In the genomic region with DNA sequence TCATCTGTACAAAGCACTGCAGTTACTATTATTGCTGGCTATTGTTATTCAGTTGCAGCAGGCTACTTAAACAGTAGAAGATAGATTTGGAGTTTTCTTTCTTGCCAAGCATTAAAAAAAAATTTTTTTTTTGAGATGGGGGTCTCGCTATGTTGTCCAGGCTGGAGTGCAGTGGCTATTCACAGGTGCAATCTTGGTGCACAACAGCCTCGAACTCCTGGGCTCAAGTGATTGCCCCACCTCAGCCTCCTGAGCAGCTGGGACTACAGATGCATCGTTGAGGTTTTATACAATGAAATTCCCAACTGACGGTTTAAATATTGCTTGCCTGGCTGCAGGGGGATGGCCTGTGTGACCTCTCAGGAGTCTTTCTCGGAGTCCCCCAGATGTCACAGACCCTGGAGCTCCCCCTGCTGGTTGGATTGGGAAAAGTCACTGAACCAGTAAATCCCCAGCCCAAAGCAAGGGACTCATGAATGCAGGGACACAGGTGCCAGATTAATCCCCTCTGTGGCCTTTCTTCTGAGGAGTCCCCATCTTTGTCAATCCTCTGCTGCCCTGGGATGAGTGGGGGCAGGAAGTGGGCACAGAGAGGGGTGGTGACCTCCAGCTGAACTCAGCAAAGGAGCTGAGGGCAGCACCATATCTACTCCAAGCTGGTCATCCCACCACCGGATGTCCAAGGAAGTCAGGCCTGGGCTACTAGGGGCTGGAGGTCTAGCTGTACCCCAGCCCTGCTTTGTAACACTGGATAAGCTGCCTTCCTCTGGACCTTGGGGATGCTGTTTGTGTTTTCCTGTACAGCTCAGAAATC, we compare ENCODE assay signal across 8 cellular contexts.
DNase-seq lines count a peak whose midpoint lies in the region; ATAC-seq, FAIRE-seq and TF ChIP-seq lines count a peak whose summit lies in the region.

No MANE protein-coding gene starts in this region.

- no peaks in the 10 kb centered on the region for H3K79me1 ChIP-seq in H1 (ENCODE audit: low read depth, low read length)
- H3K79me1 ChIP-seq in mesenchymal stem cell (replicated peaks; ENCODE audit: low read length, poor library complexity, severe bottlenecking), result no peaks in the 10 kb centered on the region

- H2BK120ac ChIP-seq in H1 (replicated peaks; ENCODE audit: low read depth, low read length) (no peak overlapping the region), mesenchymal stem cell (ENCODE audit: low read depth, low read length) (no peak overlapping the region)

- H3K79me2 ChIP-seq in H1 (ENCODE audit: control insufficient read depth in 1 of 2, insufficient read depth in 2 of 2, low read length in 2 of 2), result no peaks in the 10 kb centered on the region

- peak; percentile 70 for FAIRE-seq in H1 (lab: Jason Lieb, UNC)

- TF ChIP-seq RAD21 in H1 (IDR thresholded peaks at IDR 0.05 in 1 of 2, conservative IDR thresholded peaks at IDR 0.05 in 1 of 2; ENCODE audit: low read depth in 2 of 2, low read length in 2 of 2), result peak; percentile 87 to 93

- DNase-seq in NCI-H510A treated with DMSO at 0.1 percent for 48 hours (lab: John Stamatoyannopoulos, UW) (peak; percentile 69), NCI-H510A (lab: John Stamatoyannopoulos, UW) (no peak), NCI-H2227 (lab: John Stamatoyannopoulos, UW; ENCODE audit: unreplicated experiment) (peak; percentile 72), H1 (ENCODE audit: low read depth in 1 of 2, low spot score in 2 of 2) (peak; percentile 59 to 98), mesenchymal stem cell (peak; percentile 43)
- DNase-seq in activated CD8-positive, alpha-beta memory T cell treated with anti-CD3 and anti-CD28 coated beads for 24 hours, result peak; percentile 94
- DNase-seq in stimulated activated CD8-positive, alpha-beta memory T cell treated with anti-CD3 and anti-CD28 coated beads, Interleukin-2, amount 100 ng/mL, for 1 hour (ENCODE audit: low read depth in 2 of 2), result peak; percentile 53 to 64

- no peaks in the 10 kb centered on the region for H4K20me1 ChIP-seq in H1 (replicated peaks in 1 of 2; ENCODE audit: control insufficient read depth in 1 of 2, insufficient read depth in 2 of 2, low read length in 2 of 2)

- H2AFZ ChIP-seq in H1 (ENCODE audit: low read length) (no peak overlapping the region), mesenchymal stem cell (ENCODE audit: low read depth, low read length) (no peak overlapping the region)

- no peak overlapping the region for H3K56ac ChIP-seq in H1 (replicated peaks; ENCODE audit: insufficient read length, low read depth, low read length)

- peak; percentile 74 to 93 (median 89) for TF ChIP-seq CTCF in H1 (IDR thresholded peaks at IDR 0.05; ENCODE audit: control extremely low read depth in 1 of 3, insufficient read depth in 1 of 3, low read depth in 1 of 3, low read length in 3 of 3)

- no peak for TF ChIP-seq POLR2A in H1 (IDR thresholded peaks at IDR 0.05; ENCODE audit: control extremely low read depth in 1 of 2, low read depth in 2 of 2, low read length in 2 of 2)

- CTCF ChIA-PET in H1 (lab: Charles Lee; ENCODE audit: partially characterized antibody), result interaction anchor here (0.8 to 10.2 kb wide), 73 partner anchors 12 to 297 kb away, joined by 3 to 168 read pairs (median 5); partner anchors contain the start of genes CDH23 and SLC29A3

- no peak for TF ChIP-seq EP300 in H1 (IDR thresholded peaks at IDR 0.05; ENCODE audit: borderline replicate concordance in 1 of 2, low read depth in 2 of 2, low read length in 2 of 2)

- no peak overlapping the region for H3K4ac ChIP-seq in H1 (replicated peaks; ENCODE audit: insufficient read length, low read depth, low read length)
- no peak overlapping the region for H3K4ac ChIP-seq in mesenchymal stem cell (ENCODE audit: low read depth in 1 of 2, low read length in 2 of 2)

- no peak overlapping the region for H3K18ac ChIP-seq in H1 (ENCODE audit: extremely low read depth, low read length)
- no peak overlapping the region for H3K18ac ChIP-seq in mesenchymal stem cell (ENCODE audit: low read depth in 1 of 2, low read length in 2 of 2)

- no peak overlapping the region for H2BK5ac ChIP-seq in H1 (ENCODE audit: low read depth, low read length)
- no peak overlapping the region for H2BK5ac ChIP-seq in mesenchymal stem cell (ENCODE audit: low read depth, low read length, poor library complexity, severe bottlenecking)

- H3K27me3 ChIP-seq in H1 (replicated peaks in 1 of 4; ENCODE audit: control insufficient read depth in 3 of 4, extremely low read depth in 1 of 4, insufficient read depth in 3 of 4, low read length in 3 of 4) (0 out of 7 replicates have a peak, but pooled peaks cover 0 to 2% (median 0%) of the 10 kb centered on the region in 4 experiments), mesenchymal stem cell (ENCODE audit: control insufficient read depth in 1 of 2, insufficient read depth in 1 of 2, low read length in 2 of 2) (peaks cover 35 to 62% of the 10 kb centered on the region in 2 experiments)

- H3K14ac ChIP-seq in H1 (ENCODE audit: insufficient read length), result no peak overlapping the region
- no peak overlapping the region for H3K14ac ChIP-seq in mesenchymal stem cell (ENCODE audit: low read length in 2 of 2)

- no peak overlapping the region for H2BK15ac ChIP-seq in H1 (ENCODE audit: low read length)
- H2BK15ac ChIP-seq in mesenchymal stem cell (ENCODE audit: low read depth, poor library complexity, severe bottlenecking), result no peak overlapping the region

- no peak overlapping the region for H3K9ac ChIP-seq in H1 (replicated peaks in 1 of 4; ENCODE audit: extremely low read depth in 1 of 4, low read depth in 3 of 4, low read length in 3 of 4)
- H3K9ac ChIP-seq in mesenchymal stem cell (ENCODE audit: low read length), result no peak overlapping the region

- whole genome bisulfite sequencing in H1 (ENCODE audit: extremely low coverage in 1 of 2, insufficient coverage in 1 of 2, insufficient read length in 1 of 2, insufficient replicate concordance in 2 of 2, low coverage in 1 of 2, low lambda C conversion rate in 2 of 2, missing lambda C conversion rate in 1 of 2), 2 experiments, result 66% methylated on average over 6 of the region's 6 CpGs; no CpG with 5 or more reads in 1 of the 2 experiments
- 48% methylated on average over 6 of the region's 6 CpGs for WGBS in mesenchymal stem cell

- H2BK20ac ChIP-seq in H1 (ENCODE audit: low read length), result no peak overlapping the region

- H3K4me3 ChIP-seq in H1 (ENCODE audit: extremely low read depth in 1 of 4, insufficient read depth in 2 of 4, low read depth in 3 of 4, low read length in 4 of 4) (no peak overlapping the region), mesenchymal stem cell (ENCODE audit: insufficient read depth in 1 of 2, low read depth in 1 of 2, low read length in 2 of 2) (no peak overlapping the region)

- H4K8ac ChIP-seq in H1 (ENCODE audit: extremely low read depth, insufficient read depth, low read length) (no peak overlapping the region), mesenchymal stem cell (ENCODE audit: low read length) (no peak overlapping the region)

- H4K91ac ChIP-seq in H1 (replicated peaks; ENCODE audit: insufficient read length, low read length) (no peak overlapping the region), mesenchymal stem cell (ENCODE audit: low read length) (no peak overlapping the region)

- no peak overlapping the region for H4K5ac ChIP-seq in H1 (ENCODE audit: insufficient read length, low read depth, low read length)

- peaks cover 3 to 11% (median 6%) of the 10 kb centered on the region in 4 experiments; a peak in 5 of 7 replicates for H3K4me1 ChIP-seq in H1 (replicated peaks in 1 of 4; ENCODE audit: control insufficient read depth in 3 of 4, insufficient read depth in 4 of 4, low read length in 3 of 4)
- no peaks in the 10 kb centered on the region for H3K4me1 ChIP-seq in mesenchymal stem cell (ENCODE audit: control insufficient read depth, insufficient read depth, low read depth, low read length)

- H2AK5ac ChIP-seq in H1 (ENCODE audit: low read depth, low read length) (no peak overlapping the region), mesenchymal stem cell (ENCODE audit: low read length, severe bottlenecking) (no peak overlapping the region)

- H3K4me2 ChIP-seq in H1 (ENCODE audit: insufficient read depth in 1 of 2, low read depth in 2 of 2, low read length in 2 of 2) (no peak overlapping the region), mesenchymal stem cell (ENCODE audit: low read length, poor library complexity, severe bottlenecking) (no peak overlapping the region)

- H3K36me3 ChIP-seq in H1 (ENCODE audit: control insufficient read depth in 2 of 4, insufficient read depth in 4 of 4, low read length in 3 of 4) (no peaks in the 10 kb centered on the region), mesenchymal stem cell (ENCODE audit: control insufficient read depth in 1 of 2, insufficient read depth in 2 of 2, low read depth in 1 of 2, low read length in 2 of 2) (no peaks in the 10 kb centered on the region)

- H2BK12ac ChIP-seq in H1 (ENCODE audit: low read depth, low read length) (no peak overlapping the region), mesenchymal stem cell (ENCODE audit: low read length in 2 of 2) (no peak overlapping the region)

- H3K23ac ChIP-seq in H1 (ENCODE audit: insufficient read length), result no peak overlapping the region
- H3K23ac ChIP-seq in mesenchymal stem cell (ENCODE audit: low read length in 2 of 2), result no peak overlapping the region

- no peak for ATAC-seq in HG03025 (IDR thresholded peaks at IDR 0.05; ENCODE audit: low FRiP score, unreplicated experiment)

- H3K9me3 ChIP-seq in H1 (ENCODE audit: insufficient read depth in 2 of 2, low read depth in 1 of 2, low read length in 1 of 2) (no peaks in the 10 kb centered on the region), mesenchymal stem cell (ENCODE audit: control insufficient read depth, low read length) (no peaks in the 10 kb centered on the region)

- POLR2A ChIA-PET in H1 (lab: Charles Lee; ENCODE audit: partially characterized antibody), result no interaction called here

- H3K27ac ChIP-seq in H1 (ENCODE audit: low read depth, low read length) (no peak overlapping the region), mesenchymal stem cell (ENCODE audit: low read length, poor library complexity, severe bottlenecking) (no peak overlapping the region)

- H3K23me2 ChIP-seq in H1 (ENCODE audit: low read depth, low read length), result no peaks in the 10 kb centered on the region; the same call in 1 of the 2 replicates

TF ChIP-seq in H1, 55 proteins besides CTCF, POLR2A, EP300 and RAD21:
- TF ChIP-seq POU5F1 (IDR thresholded peaks at IDR 0.05; ENCODE audit: low read depth, low read length) (no peak), KDM1A (IDR thresholded peaks at IDR 0.05; ENCODE audit: borderline replicate concordance, low read length) (peak; percentile 94), CHD2 (IDR thresholded peaks at IDR 0.05; ENCODE audit: low read length) (0 out of 2 replicates have a peak, but pooled peaks have one; percentile 15), JUND (IDR thresholded peaks at IDR 0.05; ENCODE audit: low read length) (no peak), HDAC2 (IDR thresholded peaks at IDR 0.05; ENCODE audit: borderline replicate concordance in 1 of 2, low read depth in 2 of 2, low read length in 2 of 2) (peak; percentile 49 to 81; a peak in 1 of 4 replicates), CREB1 (IDR thresholded peaks at IDR 0.05) (0 out of 2 replicates have a peak, but pooled peaks have one; percentile 26), YY1 (IDR thresholded peaks at IDR 0.05; ENCODE audit: low read depth, low read length) (0 out of 2 replicates have a peak, but pooled peaks have one; percentile 5)
